Comparison of ENCODE assay signal across 8 cellular contexts in the genomic region with DNA sequence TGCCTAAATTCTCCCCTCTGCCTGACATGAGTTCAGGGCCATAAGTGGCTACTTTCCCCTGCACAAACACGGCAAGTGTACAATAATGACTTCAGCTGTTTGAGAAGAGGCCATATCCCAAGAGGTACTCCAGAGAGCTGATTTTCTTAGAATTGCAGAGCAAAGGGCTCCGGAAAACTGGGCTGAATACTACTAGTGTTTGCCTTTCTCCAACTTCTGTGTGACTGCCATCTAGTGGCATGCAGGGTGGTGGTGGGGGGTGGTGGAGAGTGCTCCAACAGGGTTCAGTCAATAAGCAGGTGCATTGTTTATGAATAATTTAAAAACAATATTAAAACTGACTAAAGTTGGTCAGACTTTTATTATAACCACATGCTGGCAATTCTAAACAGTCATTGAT.
A peak's percentile ranks its signal among the peaks of the same experiment; 100 is the strongest.
DNase-seq lines count a peak whose midpoint lies in the region; ATAC-seq and TF ChIP-seq lines count a peak whose summit lies in the region.

No MANE protein-coding gene starts in this region.

- H2AFZ ChIP-seq in PC-3 (ENCODE audit: low read length): no peak overlapping the region
- H2AFZ ChIP-seq in fibroblast of lung (ENCODE audit: low read length): no peak overlapping the region

- no peaks in the 10 kb centered on the region for H3K36me3 ChIP-seq in PC-3 (ENCODE audit: low read depth, low read length)
- no peaks in the 10 kb centered on the region for H3K36me3 ChIP-seq in fibroblast of lung (ENCODE audit: control insufficient read depth, insufficient read depth, low read length)

- H3K79me2 ChIP-seq in PC-3 (ENCODE audit: low read length) (no peaks in the 10 kb centered on the region), fibroblast of lung (ENCODE audit: control insufficient read depth, insufficient read depth, low read length) (no peaks in the 10 kb centered on the region)

- POLR2A ChIA-PET in PC-3 (lab: Charles Lee; ENCODE audit: unreplicated experiment): no interaction called here

- no peaks in the 10 kb centered on the region for H3K9me2 ChIP-seq in PC-3 (replicated peaks; ENCODE audit: low read length)

- H3K4me3 ChIP-seq in GM12864 (ENCODE audit: low read depth, low read length) (no peak overlapping the region), PC-3 (ENCODE audit: low read length) (no peak overlapping the region), fibroblast of lung (replicated peaks in 1 of 4; ENCODE audit: control extremely low read depth in 1 of 4, insufficient read depth in 1 of 4, low read depth in 3 of 4, low read length in 4 of 4) (no peak overlapping the region)

- ATAC-seq in HG02970 (IDR thresholded peaks at IDR 0.05; ENCODE audit: low FRiP score, unreplicated experiment) (peak; percentile 82), PC-3 (peak; percentile 66; the same call in 1 of the 2 replicates)

- TF ChIP-seq CTCF in AG09319 (IDR thresholded peaks at IDR 0.05; ENCODE audit: low read depth, low read length): peak; percentile 69
- peak; percentile 57 for TF ChIP-seq CTCF in GM12864 (IDR thresholded peaks at IDR 0.05; ENCODE audit: low read depth, low read length, missing control alignments)
- TF ChIP-seq CTCF in PC-3 (conservative IDR thresholded peaks at IDR 0.05; ENCODE audit: low read depth, low read length): peak; percentile 68
- TF ChIP-seq CTCF in fibroblast of lung (conservative IDR thresholded peaks at IDR 0.05 in 1 of 2, IDR thresholded peaks at IDR 0.05 in 1 of 2; ENCODE audit: low read depth in 1 of 2, low read length in 2 of 2): peak; percentile 41 to 44

- no peaks in the 10 kb centered on the region for H3K4me1 ChIP-seq in PC-3 (ENCODE audit: insufficient read depth, low read length)
- no peaks in the 10 kb centered on the region for H3K4me1 ChIP-seq in fibroblast of lung (ENCODE audit: control insufficient read depth, extremely low read depth, insufficient read depth, low read length)

- H3K9me3 ChIP-seq in PC-3 (ENCODE audit: low read length) (no peaks in the 10 kb centered on the region), fibroblast of lung (ENCODE audit: control insufficient read depth, insufficient read depth, low read depth, low read length) (no peaks in the 10 kb centered on the region)

- no peaks in the 10 kb centered on the region for H4K20me1 ChIP-seq in PC-3 (ENCODE audit: low read length)
- H4K20me1 ChIP-seq in fibroblast of lung (ENCODE audit: control insufficient read depth, extremely low read depth, insufficient read depth, low read length): no peaks in the 10 kb centered on the region

- DNase-seq in AG09319 (ENCODE audit: extremely low read depth, low read depth) (peak; percentile 3), GM12864 (ENCODE audit: low read depth) (no peak), PC-3 (peak; percentile 48), fibroblast of lung (ENCODE audit: low read depth in 2 of 2) (peak; percentile 1 to 12), posterior vena cava (ENCODE audit: low spot score) (peak; percentile 76), SW 1271 (lab: John Stamatoyannopoulos, UW) (no peak), NK-92 (lab: John Stamatoyannopoulos, UW; ENCODE audit: unreplicated experiment) (no peak)

- H3K27me3 ChIP-seq in PC-3 (ENCODE audit: low read length) (no peaks in the 10 kb centered on the region), fibroblast of lung (ENCODE audit: control insufficient read depth, insufficient read depth, low read length) (no peaks in the 10 kb centered on the region)

- H3K4me2 ChIP-seq in PC-3 (ENCODE audit: low read length): no peak overlapping the region
- H3K4me2 ChIP-seq in fibroblast of lung (ENCODE audit: extremely low read depth, insufficient read depth, low read length): no peak overlapping the region

- H3F3A ChIP-seq in PC-3 (ENCODE audit: low read length, unreplicated experiment): no peaks in the 10 kb centered on the region

- intact Hi-C loops in PC-3 (cut with micrococcal nuclease) (loop anchor here (1.0 kb wide), 1 partner anchor 215 kb away; no protein-coding TSS in a partner anchor), posterior vena cava (cut with DNase I) (no loop called here)

- CTCF ChIA-PET in PC-3 (lab: Charles Lee): no interaction called here

- H3K27ac ChIP-seq in PC-3 (ENCODE audit: low read length): no peak overlapping the region
- no peak overlapping the region for H3K27ac ChIP-seq in fibroblast of lung (ENCODE audit: insufficient read depth, low read length)

- no peak overlapping the region for H3K9ac ChIP-seq in PC-3 (ENCODE audit: low read length)
- no peak overlapping the region for H3K9ac ChIP-seq in fibroblast of lung (ENCODE audit: insufficient read depth, low read length)

- BruUV-seq in PC-3 (replicated peaks; lab: Mats Ljungman, UMichigan): no TSS peak

Comparison
In these comparisons a context has a peak if more than half of its experiments do, and no peak if none do; other contexts are left out.
1. DNase-seq: peak in AG09319 (single experiment), PC-3 (single experiment), fibroblast of lung (2 of 2) and posterior vena cava (single experiment); none in GM12864 (single experiment), SW 1271 (0 of 2) and NK-92 (single experiment).
2. Peak in every context shown above with its lines, with median percentiles within 50 percentile points of each other: CTCF ChIP-seq.